In genomic region chr21:9043089-9043488, GRCh38 we compare ENCODE assay signal across 8 cellular contexts.
DNase-seq lines count a peak whose midpoint lies in the region; ATAC-seq and TF ChIP-seq lines count a peak whose summit lies in the region.
"Not testable (repeated sequence)": the region's sequence is repeated elsewhere in the genome, so short reads cannot be mapped to it uniquely, and the experiment has no call there.

No MANE protein-coding gene starts in this region.

- not testable (repeated sequence) for H3K4me3 ChIP-seq in PC-3 (ENCODE audit: low read length); naive thymus-derived CD4-positive, alpha-beta T cell (ENCODE audit: low read length); suprapubic skin
- H3K4me3 ChIP-seq in mammary epithelial cell (replicated peaks in 1 of 3; ENCODE audit: insufficient read depth in 1 of 3, low read depth in 2 of 3, low read length in 3 of 3) = peak overlapping the region in 2 of 3 experiments; percentile 32
- peak overlapping the region in 2 of 10 donors; percentile 37 to 39 for H3K4me3 ChIP-seq in heart right ventricle

- TF ChIP-seq POLR2A in suprapubic skin (IDR thresholded peaks at IDR 0.05) = not testable (repeated sequence)

- not testable (repeated sequence) for H3K9me2 ChIP-seq in PC-3 (replicated peaks; ENCODE audit: low read length)

- not testable (repeated sequence) for TF ChIP-seq EP300 in suprapubic skin (IDR thresholded peaks at IDR 0.05)

- POLR2A ChIA-PET in CD4-positive, alpha-beta T cell (lab: Charles Lee); PC-3 (lab: Charles Lee; ENCODE audit: unreplicated experiment); naive thymus-derived CD4-positive, alpha-beta T cell (lab: Charles Lee): not testable (repeated sequence)

- H3K36me3 ChIP-seq in PC-3 (ENCODE audit: low read depth, low read length); mammary epithelial cell (ENCODE audit: insufficient read depth, low read length); heart right ventricle; naive thymus-derived CD4-positive, alpha-beta T cell (ENCODE audit: control insufficient read depth in 2 of 3, insufficient read depth in 3 of 3, low read length in 3 of 3); suprapubic skin: not testable (repeated sequence)

- H3K4me2 ChIP-seq in PC-3 (ENCODE audit: low read length); mammary epithelial cell (ENCODE audit: insufficient read depth, low read depth, low read length): not testable (repeated sequence)

- BruUV-seq in PC-3 (replicated peaks; lab: Mats Ljungman, UMichigan); mammary epithelial cell (replicated peaks; lab: Mats Ljungman, UMichigan): not testable (repeated sequence)

- not testable (repeated sequence) for H3F3A ChIP-seq in PC-3 (ENCODE audit: low read length, unreplicated experiment)

- dilution Hi-C loops in mammary epithelial cell (cut with HindIII; ENCODE audit: low sequenced_read_pairs) = not testable (repeated sequence)

- H3K27me3 ChIP-seq in CD4-positive, alpha-beta T cell (ENCODE audit: control insufficient read depth, insufficient read depth, low read length); PC-3 (ENCODE audit: low read length); mammary epithelial cell (ENCODE audit: insufficient read depth, low read length); heart right ventricle; naive thymus-derived CD4-positive, alpha-beta T cell (ENCODE audit: control insufficient read depth in 2 of 2, insufficient read depth in 2 of 2, low read length in 2 of 2); suprapubic skin: not testable (repeated sequence)

- 43% methylated on average over 10 of the region's 38 CpGs for WGBS in mammary epithelial cell (ENCODE audit: low coverage, missing lambda C conversion rate)
- 44 to 56% methylated on average over 10 of the region's 38 CpGs for WGBS in heart right ventricle, 2 donors
- no CpG with 5 or more reads among the region's 38 CpGs for WGBS in suprapubic skin

- not testable (repeated sequence) for H3K9me3 ChIP-seq in CD4-positive, alpha-beta T cell (ENCODE audit: control insufficient read depth, low read length); PC-3 (ENCODE audit: low read length); T-helper 17 cell (ENCODE audit: control insufficient read depth, low read length, poor library complexity, severe bottlenecking); mammary epithelial cell (replicated peaks; ENCODE audit: insufficient read depth, low read length); suprapubic skin
- peaks cover 0 to 21% (median 0%) of the 10 kb centered on the region in 11 donors for H3K9me3 ChIP-seq in heart right ventricle
- H3K9me3 ChIP-seq in naive thymus-derived CD4-positive, alpha-beta T cell (ENCODE audit: control insufficient read depth in 2 of 3, low read length in 3 of 3) = peaks cover 0 to 14% (median 0%) of the 10 kb centered on the region in 3 experiments

- H3K27ac ChIP-seq in CD4-positive, alpha-beta T cell (ENCODE audit: low read depth, low read length); PC-3 (ENCODE audit: low read length); mammary epithelial cell (ENCODE audit: insufficient read depth, low read depth, low read length); heart right ventricle; naive thymus-derived CD4-positive, alpha-beta T cell (ENCODE audit: low read depth, low read length); suprapubic skin: not testable (repeated sequence)

- H3K79me2 ChIP-seq in PC-3 (ENCODE audit: low read length); mammary epithelial cell (ENCODE audit: insufficient read depth, low read length): not testable (repeated sequence)

- not testable (repeated sequence) for H4K20me1 ChIP-seq in PC-3 (ENCODE audit: low read length); mammary epithelial cell (ENCODE audit: insufficient read depth, low read length)

- intact Hi-C loops in CD4-positive, alpha-beta T cell (cut with DNase I, micrococcal nuclease); PC-3 (cut with micrococcal nuclease); mammary epithelial cell (cut with micrococcal nuclease); heart right ventricle (cut with DNase I); naive thymus-derived CD4-positive, alpha-beta T cell (cut with micrococcal nuclease): not testable (repeated sequence)

- H3K36me3 Mint-ChIP-seq in CD4-positive, alpha-beta T cell (ENCODE audit: low read depth); T-helper 17 cell (ENCODE audit: low read depth); naive thymus-derived CD4-positive, alpha-beta T cell: not testable (repeated sequence)

- H3K27ac Mint-ChIP-seq in CD4-positive, alpha-beta T cell; T-helper 17 cell; naive thymus-derived CD4-positive, alpha-beta T cell: not testable (repeated sequence)

- not testable (repeated sequence) for TF ChIP-seq CTCF in CD4-positive, alpha-beta T cell (IDR thresholded peaks at IDR 0.05); PC-3 (conservative IDR thresholded peaks at IDR 0.05; ENCODE audit: low read depth, low read length); mammary epithelial cell (conservative IDR thresholded peaks at IDR 0.05 in 1 of 2, IDR thresholded peaks at IDR 0.05 in 1 of 2; ENCODE audit: extremely low read depth in 1 of 2, insufficient read depth in 1 of 2, low read depth in 1 of 2, low read length in 2 of 2); heart right ventricle (IDR thresholded peaks at IDR 0.05); suprapubic skin (IDR thresholded peaks at IDR 0.05)

- peak in 1 of 10 experiments; percentile 32 for DNase-seq in CD4-positive, alpha-beta T cell
- DNase-seq in PC-3, T-helper 17 cell, mammary epithelial cell, heart right ventricle: not testable (repeated sequence)
- DNase-seq in left lobe of liver (ENCODE audit: low spot score) (peak; percentile 44), suprapubic skin (ENCODE audit: low spot score in 2 of 2) (peak; percentile 54 to 84)
- DNase-seq in naive thymus-derived CD4-positive, alpha-beta T cell = peak in 1 of 9 donors; percentile 37

- H3K9me3 Mint-ChIP-seq in CD4-positive, alpha-beta T cell = not testable (repeated sequence)
- peaks cover 0 to 27% (median 2%) of the 10 kb centered on the region in 11 donors for H3K9me3 Mint-ChIP-seq in naive thymus-derived CD4-positive, alpha-beta T cell

- H3K4me3 Mint-ChIP-seq in CD4-positive, alpha-beta T cell; T-helper 17 cell: not testable (repeated sequence)
- peak overlapping the region in 1 of 10 donors; percentile 34 for H3K4me3 Mint-ChIP-seq in naive thymus-derived CD4-positive, alpha-beta T cell

- not testable (repeated sequence) for H3K27me3 Mint-ChIP-seq in CD4-positive, alpha-beta T cell; T-helper 17 cell; naive thymus-derived CD4-positive, alpha-beta T cell

- H3K4me1 ChIP-seq in PC-3 (ENCODE audit: insufficient read depth, low read length); mammary epithelial cell (ENCODE audit: insufficient read depth, low read length); heart right ventricle; naive thymus-derived CD4-positive, alpha-beta T cell (ENCODE audit: control insufficient read depth in 2 of 2, insufficient read depth in 2 of 2, low read length in 2 of 2); suprapubic skin: not testable (repeated sequence)

- not testable (repeated sequence) for H3K4me1 Mint-ChIP-seq in CD4-positive, alpha-beta T cell (ENCODE audit: low read depth); T-helper 17 cell; naive thymus-derived CD4-positive, alpha-beta T cell

- not testable (repeated sequence) for H2AFZ ChIP-seq in PC-3 (ENCODE audit: low read length)
- peak overlapping the region; percentile 26 for H2AFZ ChIP-seq in mammary epithelial cell (ENCODE audit: low read depth, low read length)

- peak; percentile 43 for ATAC-seq in CD4-positive, alpha-beta T cell (ENCODE audit: poor library complexity)
- ATAC-seq in PC-3 = peak; percentile 67
- ATAC-seq in T-helper 17 cell = peak; percentile 35
- peak in 5 of 8 donors; percentile 67 to 97 (median 90) for ATAC-seq in heart right ventricle
- peak; percentile 70 for ATAC-seq in left lobe of liver
- peak; percentile 6 for ATAC-seq in naive thymus-derived CD4-positive, alpha-beta T cell

- CTCF ChIA-PET in CD4-positive, alpha-beta T cell (lab: Charles Lee); PC-3 (lab: Charles Lee); mammary epithelial cell (lab: Charles Lee; ENCODE audit: low non-redundant PET); naive thymus-derived CD4-positive, alpha-beta T cell (lab: Charles Lee): not testable (repeated sequence)

- in situ Hi-C loops in mammary epithelial cell (cut with MboI; ENCODE audit: low sequenced_read_pairs in 2 of 2) = not testable (repeated sequence)

- H3K9ac ChIP-seq in PC-3 (ENCODE audit: low read length); mammary epithelial cell (ENCODE audit: insufficient read depth, low read length): not testable (repeated sequence)

Comparison
In these comparisons a context has a peak if more than half of its experiments do, and no peak if none do; other contexts are left out.
1. ATAC-seq: peak in every context shown above with its lines; median percentile 90 in heart right ventricle; 70 in left lobe of liver; 67 in PC-3; 43 in CD4-positive, alpha-beta T cell; 35 in T-helper 17 cell; 6 in naive thymus-derived CD4-positive, alpha-beta T cell.